In genomic region chr16:2767140-2767731, GRCh38 we compare ENCODE assay signal across 26 cellular contexts. TPM values are rescaled to one million over a fixed set of nuclear protein-coding genes. Genes with fewer than 3 reads are reported as not detected.
DNase-seq lines count a peak whose midpoint lies in the region; ATAC-seq, FAIRE-seq and TF ChIP-seq lines count a peak whose summit lies in the region.
"Had no signal": no experiment of that assay in that cellular context is flagged by ENCODE, and none has a peak within 500 bp of the region (broad histone marks: within the 10 kb centered on the region; RNA-seq: fewer than 3 reads in every experiment).

No MANE protein-coding gene starts in this region.

- H3K4me3 Mint-ChIP-seq in CD4-positive, CD25-positive, alpha-beta regulatory T cell = peak overlapping the region in 2 of 4 donors; percentile 38 to 66

- WGBS in K562 (ENCODE audit: insufficient coverage, low coverage, missing lambda C conversion rate) = 96% methylated on average over 13 of the region's 19 CpGs

- peaks cover 74% of the 10 kb centered on the region for H3K36me3 Mint-ChIP-seq in CD4-positive, CD25-positive, alpha-beta regulatory T cell

- TF ChIP-seq RAD21 in K562 (CRISPR knock-in tag; conservative IDR thresholded peaks at IDR 0.05 in 1 of 2, IDR thresholded peaks at IDR 0.05 in 1 of 2) = no peak

- H4K20me1 ChIP-seq in K562 (replicated peaks; ENCODE audit: control insufficient read depth, insufficient read depth, low read length) (peaks cover 24% of the 10 kb centered on the region), osteoblast (ENCODE audit: insufficient read depth, low read length) (peaks cover 91% of the 10 kb centered on the region)

- peaks cover 8% of the 10 kb centered on the region for H3K27me3 Mint-ChIP-seq in CD4-positive, CD25-positive, alpha-beta regulatory T cell
- H3K27me3 Mint-ChIP-seq: naive thymus-derived CD4-positive, alpha-beta T cell had no signal

- no peak overlapping the region for H3K27ac ChIP-seq in CD4-positive, CD25-positive, alpha-beta regulatory T cell (ENCODE audit: insufficient read depth, low read length, poor library complexity, severe bottlenecking)
- H3K27ac ChIP-seq in K562 (ENCODE audit: extremely low read depth, low read depth, low read length) (no peak overlapping the region; the same call in 2 of the 3 replicates), osteoblast (ENCODE audit: low read depth, low read length) (peak overlapping the region; percentile 19)
- H3K27ac ChIP-seq: foreskin keratinocyte, parathyroid adenoma had no signal

- POLR2A ChIA-PET in K562 (lab: Yijun Ruan, JAX) = interaction anchor here (0.6 to 9.0 kb wide), 6 partner anchors 10 to 227 kb away, joined by 3 to 96 read pairs (median 12); partner anchors contain the start of genes ELOB and SRRM2

- TF ChIP-seq EP300 in K562 (IDR thresholded peaks at IDR 0.05; ENCODE audit: low read length) = no peak

- peak overlapping the region in 1 of 2 experiments; percentile 28; a peak in 2 of 4 replicates for H3K9ac ChIP-seq in K562 (ENCODE audit: insufficient read depth in 1 of 2, low read depth in 2 of 2, low read length in 2 of 2)
- H3K9ac ChIP-seq: parathyroid adenoma had no signal

- TF ChIP-seq CTCF in K562 (IDR thresholded peaks at IDR 0.05 in 2 of 3, conservative IDR thresholded peaks at IDR 0.05 in 1 of 3; ENCODE audit: insufficient read depth in 2 of 3, low read depth in 1 of 3, low read length in 3 of 3) (no peak), osteoblast (IDR thresholded peaks at IDR 0.05; ENCODE audit: extremely low read depth, low read depth, low read length) (no peak)

- H3K4me3 ChIP-seq in CD4-positive, CD25-positive, alpha-beta regulatory T cell (ENCODE audit: low read depth, low read length) = no peak overlapping the region
- H3K4me3 ChIP-seq in K562 (no peak overlapping the region), osteoblast (ENCODE audit: insufficient read depth, low read length) (no peak overlapping the region)
- H3K4me3 ChIP-seq: transverse colon had no signal

- no peaks in the 10 kb centered on the region for H3K27me3 ChIP-seq in CD4-positive, CD25-positive, alpha-beta regulatory T cell (ENCODE audit: control insufficient read depth, insufficient read depth, low read length)
- H3K27me3 ChIP-seq in K562 (ENCODE audit: control insufficient read depth in 2 of 2, insufficient read depth in 2 of 2, low read length in 2 of 2) (no peaks in the 10 kb centered on the region), osteoblast (ENCODE audit: insufficient read depth, low read length) (no peaks in the 10 kb centered on the region)
- H3K27me3 ChIP-seq: foreskin keratinocyte, transverse colon had no signal

- no peaks in the 10 kb centered on the region for H3K9me3 ChIP-seq in CD4-positive, CD25-positive, alpha-beta regulatory T cell (ENCODE audit: control insufficient read depth in 2 of 2, low read length in 2 of 2)
- H3K9me3 ChIP-seq in K562 (replicated peaks; ENCODE audit: control insufficient read depth, insufficient read depth, low read depth, low read length) (peaks cover 9% of the 10 kb centered on the region), osteoblast (ENCODE audit: low read depth, low read length) (no peaks in the 10 kb centered on the region)
- H3K9me3 ChIP-seq: transverse colon had no signal

- H3K79me2 ChIP-seq in K562 (ENCODE audit: control insufficient read depth, insufficient read depth, low read length) = peaks cover 63% of the 10 kb centered on the region
- H3K79me2 ChIP-seq in osteoblast (ENCODE audit: insufficient read depth, low read length) = peaks cover 98% of the 10 kb centered on the region

- CTCF ChIA-PET in K562 (lab: Yijun Ruan, JAX; ENCODE audit: low intra/inter-chr PET ratio) = no interaction called here

- intact Hi-C loops in K562 (cut with micrococcal nuclease) = no loop called here

- no peak for ATAC-seq in CD4-positive, CD25-positive, alpha-beta regulatory T cell (ENCODE audit: low read depth in 2 of 2)
- ATAC-seq in K562 (no peak), GM18909 (IDR thresholded peaks at IDR 0.05; ENCODE audit: poor library complexity, unreplicated experiment) (no peak), GM19351 (IDR thresholded peaks at IDR 0.05; ENCODE audit: unreplicated experiment) (no peak), GM21515 (IDR thresholded peaks at IDR 0.05; ENCODE audit: unreplicated experiment) (no peak)
- ATAC-seq: naive thymus-derived CD4-positive, alpha-beta T cell; stimulated activated naive CD8-positive, alpha-beta T cell treated with anti-CD3 and anti-CD28 coated beads, Interleukin-15, Interleukin-2, amounts not matched to agents 100 U/mL and 50 U/mL, for 24 hours had no signal

- H3K27ac Mint-ChIP-seq in CD4-positive, CD25-positive, alpha-beta regulatory T cell = peak overlapping the region in 2 of 3 donors; percentile 51 to 56

- H3K9me1 ChIP-seq in K562 (ENCODE audit: control insufficient read depth, insufficient read depth, low read length) = no peaks in the 10 kb centered on the region

- peaks cover 0 to 2% (median 0%) of the 10 kb centered on the region in 7 donors for H3K9me3 Mint-ChIP-seq in CD4-positive, CD25-positive, alpha-beta regulatory T cell

- TF ChIP-seq POLR2A in GM12891 (IDR thresholded peaks at IDR 0.05; ENCODE audit: low read depth, low read length) (0 out of 2 replicates have a peak, but pooled peaks have one; percentile 17), K562 (conservative IDR thresholded peaks at IDR 0.05) (peak; percentile 18; the same call in 1 of the 2 replicates)

- H3K4me1 ChIP-seq in CD4-positive, CD25-positive, alpha-beta regulatory T cell (ENCODE audit: control insufficient read depth, insufficient read depth, low read length, poor library complexity, severe bottlenecking) = no peaks in the 10 kb centered on the region
- H3K4me1 ChIP-seq in K562 (replicated peaks in 1 of 2; ENCODE audit: control insufficient read depth in 2 of 2, insufficient read depth in 2 of 2, low read length in 2 of 2) = peaks cover 13 to 58% of the 10 kb centered on the region in 2 experiments; a peak in 4 of 5 replicates
- peaks cover 3% of the 10 kb centered on the region for H3K4me1 ChIP-seq in osteoblast (ENCODE audit: insufficient read depth, low read length)
- H3K4me1 ChIP-seq: parathyroid adenoma had no signal

- no peak for DNase-seq in CD4-positive, CD25-positive, alpha-beta regulatory T cell
- DNase-seq in GM12891 (ENCODE audit: insufficient read length, low spot score) (no peak), K562 (ENCODE audit: extremely low read depth in 1 of 4, low spot score in 3 of 4) (no peak), osteoblast (ENCODE audit: insufficient read length, low spot score, missing footprints) (no peak), RPMI8226 (no peak)
- DNase-seq: activated CD4-positive, alpha-beta T cell treated with anti-CD3 and anti-CD28 coated beads for 48 hours; dermis blood vessel endothelial cell; hypothalamus; islet precursor cell; KBM-7; mesenchymal stem cell; MV-4-11; naive thymus-derived CD4-positive, alpha-beta T cell; NCI-H1694 treated with DMSO at 0.1 percent for 48 hours; SIG-M5; stimulated activated CD4-positive, alpha-beta T cell treated with anti-CD3 and anti-CD28 coated beads, Interleukin-1b, Interleukin-23, amount 100 ng/mL, for 48 hours; stimulated activated naive CD8-positive, alpha-beta T cell treated with anti-CD3 and anti-CD28 coated beads, Interleukin-15, Interleukin-2, amounts not matched to agents 100 U/mL and 50 U/mL, for 24 hours; T-helper 1 cell; transverse colon had no signal

- FAIRE-seq in GM12891 (lab: Jason Lieb, UNC) (no peak), K562 (lab: Jason Lieb, UNC) (no peak)
- FAIRE-seq: GM18507 had no signal

- in situ Hi-C loops in K562 (cut with MboI) = no loop called here

- H3K36me3 ChIP-seq in CD4-positive, CD25-positive, alpha-beta regulatory T cell (ENCODE audit: control insufficient read depth, insufficient read depth, low read length) = peaks cover 98% of the 10 kb centered on the region
- H3K36me3 ChIP-seq in K562 (ENCODE audit: control insufficient read depth, insufficient read depth, low read length) (peaks cover 100% of the 10 kb centered on the region), osteoblast (ENCODE audit: insufficient read depth, low read length) (peaks cover 97% of the 10 kb centered on the region)

- BruUV-seq in K562 (replicated peaks; lab: Mats Ljungman, UMichigan) = no TSS peak

- H3K4me2 ChIP-seq in K562 (ENCODE audit: insufficient read depth, low read length) = no peak overlapping the region
- H3K4me2 ChIP-seq in osteoblast (ENCODE audit: insufficient read depth, low read length) = no peak overlapping the region

- no peak overlapping the region for H2AFZ ChIP-seq in K562 (ENCODE audit: low read depth, low read length)
- H2AFZ ChIP-seq in osteoblast (ENCODE audit: low read length) = no peak overlapping the region
- H2AFZ ChIP-seq: parathyroid adenoma had no signal

- H3K4me1 Mint-ChIP-seq in CD4-positive, CD25-positive, alpha-beta regulatory T cell = peaks cover 2 to 30% (median 11%) of the 10 kb centered on the region in 4 donors

RNA-seq across cellular contexts. Expression of gene ELOB, which starts 9.8 kb away (rescaled TPM):
- 96.5 TPM for total RNA-seq in CD4-positive, CD25-positive, alpha-beta regulatory T cell
- polyA plus RNA-seq in CD4-positive, CD25-positive, alpha-beta regulatory T cell = 100 to 1,000 TPM; 250 to 359 (median 297) TPM
- 213 TPM for polyA plus RNA-seq in GM12891 (2012; ENCODE audit: low read depth, missing spikeins)
- total RNA-seq in K562 (2011; cell fraction: chromatin; rRNA removed; ENCODE audit: low replicate concordance) = 7.2 and 24.7 TPM in 2 replicates
- total RNA-seq in K562 (2011; cell fraction: nucleolus; rRNA removed) = 37.5 and 47.0 TPM in 2 replicates
- 31.9 and 34.9 TPM in 2 replicates for total RNA-seq in K562 (2011; cell fraction: nucleoplasm; rRNA removed)
- 285 and 395 TPM in 2 replicates for total RNA-seq in K562 (2014; rRNA removed)
- total RNA-seq in K562 (2014; rRNA removed; fragmentation: Illumina TruSeq; extraction: Trizol) = 29.4 and 63.2 TPM in 2 replicates
- 219 and 223 TPM in 2 replicates for total RNA-seq in K562 (2015; rRNA removed; fragmentation: Illumina TruSeq; extraction: Trizol)
- 237 and 268 TPM in 2 replicates for total RNA-seq in K562 (2021)
- polyA plus RNA-seq in K562 (2011; rRNA removed) = 206 and 220 TPM in 2 replicates
- 693 and 1,390 TPM in 2 replicates for polyA plus RNA-seq in K562 (2011; cell fraction: cytosol; rRNA removed)
- polyA plus RNA-seq in K562 (2011; cell fraction: nucleus; rRNA removed) = 132 and 211 TPM in 2 replicates
- polyA plus RNA-seq in K562 (2012) = 297 and 487 TPM in 2 replicates
- polyA plus RNA-seq in K562 (2014; fragmentation: Illumina TruSeq; extraction: Trizol) = 180 and 344 TPM in 2 replicates
- polyA plus RNA-seq in K562 (2014; fragmentation: Nextera tagmentation; extraction: Ambion mirVana) = 100 to 1,000 TPM; 764 to 791 TPM
- 298 and 313 TPM in 2 replicates for polyA plus RNA-seq in K562 (2014; rRNA removed)
- polyA minus RNA-seq in K562 (2011; rRNA and poly(A)+ RNA removed) = 34.5 and 73.6 TPM in 2 replicates
- 64.8 and 95.8 TPM in 2 replicates for polyA minus RNA-seq in K562 (2011; cell fraction: cytosol; rRNA and poly(A)+ RNA removed)
- 15.5 and 22.3 TPM in 2 replicates for polyA minus RNA-seq in K562 (2011; cell fraction: nucleus; rRNA and poly(A)+ RNA removed)
- total RNA-seq in osteoblast = 173 and 195 TPM in 2 replicates

RNA-seq across cellular contexts. Expression of gene SRRM2, which starts 14.8 kb away (rescaled TPM):
- 1,344 TPM for total RNA-seq in CD4-positive, CD25-positive, alpha-beta regulatory T cell
- 10 to 100 TPM; 29.8 to 40.2 (median 36.4) TPM for polyA plus RNA-seq in CD4-positive, CD25-positive, alpha-beta regulatory T cell
- 400 TPM for polyA plus RNA-seq in GM12891 (2012; ENCODE audit: low read depth, missing spikeins)
- total RNA-seq in K562 (2011; cell fraction: chromatin; rRNA removed; ENCODE audit: low replicate concordance) = 1,596 and 1,670 TPM in 2 replicates
- 1,139 and 1,167 TPM in 2 replicates for total RNA-seq in K562 (2011; cell fraction: nucleolus; rRNA removed)
- total RNA-seq in K562 (2011; cell fraction: nucleoplasm; rRNA removed) = 1,487 and 2,488 TPM in 2 replicates
- total RNA-seq in K562 (2014; rRNA removed) (81.1 and 85.3 TPM in 2 replicates), K562 (2014; rRNA removed; fragmentation: Illumina TruSeq; extraction: Trizol) (79.2 and 79.9 TPM in 2 replicates), K562 (2015; rRNA removed; fragmentation: Illumina TruSeq; extraction: Trizol) (70.6 and 91.2 TPM in 2 replicates), K562 (2021) (413 and 466 TPM in 2 replicates), osteoblast (56.8 and 62.2 TPM in 2 replicates)
- polyA plus RNA-seq in K562 (2011; rRNA removed) (82.5 and 179 TPM in 2 replicates), K562 (2014; fragmentation: Illumina TruSeq; extraction: Trizol) (517 and 558 TPM in 2 replicates), K562 (2014; fragmentation: Nextera tagmentation; extraction: Ambion mirVana) (10 to 100 TPM; 26.7 to 27.6 TPM), K562 (2014; rRNA removed) (463 and 563 TPM in 2 replicates)
- 102 and 119 TPM in 2 replicates for polyA plus RNA-seq in K562 (2011; cell fraction: cytosol; rRNA removed)
- polyA plus RNA-seq in K562 (2011; cell fraction: nucleus; rRNA removed) = 1,748 and 2,419 TPM in 2 replicates
- polyA plus RNA-seq in K562 (2012) = 391 and 584 TPM in 2 replicates
- 72.4 and 72.8 TPM in 2 replicates for polyA minus RNA-seq in K562 (2011; rRNA and poly(A)+ RNA removed)
- polyA minus RNA-seq in K562 (2011; cell fraction: cytosol; rRNA and poly(A)+ RNA removed) = 155 and 244 TPM in 2 replicates
- 233 and 249 TPM in 2 replicates for polyA minus RNA-seq in K562 (2011; cell fraction: nucleus; rRNA and poly(A)+ RNA removed)

RNA-seq across cellular contexts. Expression of gene PRSS33, which starts 20.1 kb away (rescaled TPM):
- not detected for total RNA-seq in CD4-positive, CD25-positive, alpha-beta regulatory T cell
- polyA plus RNA-seq in CD4-positive, CD25-positive, alpha-beta regulatory T cell = not detected
- not detected for polyA plus RNA-seq in GM12891 (2012; ENCODE audit: low read depth, missing spikeins)
- not detected in 2 replicates for total RNA-seq in K562 (2011; cell fraction: chromatin; rRNA removed; ENCODE audit: low replicate concordance)
- total RNA-seq in K562 (2011; cell fraction: nucleolus; rRNA removed) = not detected in 2 replicates
- total RNA-seq in K562 (2011; cell fraction: nucleoplasm; rRNA removed) = not detected in 2 replicates
- total RNA-seq in K562 (2014; rRNA removed) = not detected in 2 replicates
- not detected in 2 replicates for total RNA-seq in K562 (2014; rRNA removed; fragmentation: Illumina TruSeq; extraction: Trizol)
- not detected in 2 replicates for total RNA-seq in K562 (2015; rRNA removed; fragmentation: Illumina TruSeq; extraction: Trizol)
- not detected in 2 replicates for total RNA-seq in K562 (2021)
- not detected in 2 replicates for polyA plus RNA-seq in K562 (2011; rRNA removed)
- not detected in 2 replicates for polyA plus RNA-seq in K562 (2011; cell fraction: cytosol; rRNA removed)
- not detected in 2 replicates for polyA plus RNA-seq in K562 (2011; cell fraction: nucleus; rRNA removed)
- polyA plus RNA-seq in K562 (2012) = 0.06 TPM in 1 of 2 replicates, not detected in the other
- not detected in 2 replicates for polyA plus RNA-seq in K562 (2014; fragmentation: Illumina TruSeq; extraction: Trizol)
- polyA plus RNA-seq in K562 (2014; fragmentation: Nextera tagmentation; extraction: Ambion mirVana) = not detected
- polyA plus RNA-seq in K562 (2014; rRNA removed) = not detected in 2 replicates
- polyA minus RNA-seq in K562 (2011; rRNA and poly(A)+ RNA removed) = not detected in 2 replicates
- polyA minus RNA-seq in K562 (2011; cell fraction: cytosol; rRNA and poly(A)+ RNA removed) = not detected in 2 replicates
- polyA minus RNA-seq in K562 (2011; cell fraction: nucleus; rRNA and poly(A)+ RNA removed) = not detected in 2 replicates
- not detected in 2 replicates for total RNA-seq in osteoblast
- total RNA-seq: dermis blood vessel endothelial cell, foreskin keratinocyte, OCI-LY7, transverse colon had no signal
- polyA plus RNA-seq: foreskin keratinocyte; naive thymus-derived CD4-positive, alpha-beta T cell had no signal

RNA-seq across cellular contexts. Expression of gene PRSS41, which starts 31.0 kb away (rescaled TPM):
- total RNA-seq in CD4-positive, CD25-positive, alpha-beta regulatory T cell = not detected
- polyA plus RNA-seq in CD4-positive, CD25-positive, alpha-beta regulatory T cell = not detected
- not detected for polyA plus RNA-seq in GM12891 (2012; ENCODE audit: low read depth, missing spikeins)
- total RNA-seq in K562 (2011; cell fraction: chromatin; rRNA removed; ENCODE audit: low replicate concordance) = not detected in 2 replicates
- not detected in 2 replicates for total RNA-seq in K562 (2011; cell fraction: nucleolus; rRNA removed)
- not detected in 2 replicates for total RNA-seq in K562 (2011; cell fraction: nucleoplasm; rRNA removed)
- total RNA-seq in K562 (2014; rRNA removed) = not detected in 2 replicates
- total RNA-seq in K562 (2014; rRNA removed; fragmentation: Illumina TruSeq; extraction: Trizol) = not detected in 2 replicates
- not detected in 2 replicates for total RNA-seq in K562 (2015; rRNA removed; fragmentation: Illumina TruSeq; extraction: Trizol)
- not detected in 2 replicates for total RNA-seq in K562 (2021)
- polyA plus RNA-seq in K562 (2011; rRNA removed) = not detected in 2 replicates
- not detected in 2 replicates for polyA plus RNA-seq in K562 (2011; cell fraction: cytosol; rRNA removed)
- polyA plus RNA-seq in K562 (2011; cell fraction: nucleus; rRNA removed) = not detected in 2 replicates
- polyA plus RNA-seq in K562 (2012) = not detected in 2 replicates
- not detected in 2 replicates for polyA plus RNA-seq in K562 (2014; fragmentation: Illumina TruSeq; extraction: Trizol)
- not detected for polyA plus RNA-seq in K562 (2014; fragmentation: Nextera tagmentation; extraction: Ambion mirVana)
- not detected in 2 replicates for polyA plus RNA-seq in K562 (2014; rRNA removed)
- polyA minus RNA-seq in K562 (2011; rRNA and poly(A)+ RNA removed) = 0.18 TPM in 1 of 2 replicates, not detected in the other
- polyA minus RNA-seq in K562 (2011; cell fraction: cytosol; rRNA and poly(A)+ RNA removed) = not detected in 2 replicates
- polyA minus RNA-seq in K562 (2011; cell fraction: nucleus; rRNA and poly(A)+ RNA removed) = not detected in 2 replicates
- not detected in 2 replicates for total RNA-seq in osteoblast
- total RNA-seq: dermis blood vessel endothelial cell; foreskin keratinocyte; naive thymus-derived CD4-positive, alpha-beta T cell; OCI-LY7; transverse colon had no signal
- polyA plus RNA-seq: foreskin keratinocyte; naive thymus-derived CD4-positive, alpha-beta T cell had no signal

RNA-seq across cellular contexts. Expression of gene PRSS27, which starts 47.2 kb away (rescaled TPM):
- 0.81 TPM for total RNA-seq in CD4-positive, CD25-positive, alpha-beta regulatory T cell
- under 1 TPM in 2 of 4 donors, not detected in 2; 0.13 to 0.14 TPM for polyA plus RNA-seq in CD4-positive, CD25-positive, alpha-beta regulatory T cell
- 1.0 TPM for polyA plus RNA-seq in GM12891 (2012; ENCODE audit: low read depth, missing spikeins)
- total RNA-seq in K562 (2011; cell fraction: chromatin; rRNA removed; ENCODE audit: low replicate concordance) = 0.83 and 2.0 TPM in 2 replicates
- 1.6 and 2.0 TPM in 2 replicates for total RNA-seq in K562 (2011; cell fraction: nucleolus; rRNA removed)
- total RNA-seq in K562 (2011; cell fraction: nucleoplasm; rRNA removed) = 1.4 and 1.5 TPM in 2 replicates
- total RNA-seq in K562 (2014; rRNA removed) (0.09 and 0.29 TPM in 2 replicates), K562 (2014; rRNA removed; fragmentation: Illumina TruSeq; extraction: Trizol) (not detected in 2 replicates), K562 (2015; rRNA removed; fragmentation: Illumina TruSeq; extraction: Trizol) (0.15 and 0.18 TPM in 2 replicates), K562 (2021) (0.16 and 0.20 TPM in 2 replicates), osteoblast (1.5 and 2.5 TPM in 2 replicates)
- polyA plus RNA-seq in K562 (2011; rRNA removed) (0.20 TPM in 2 replicates), K562 (2014; fragmentation: Illumina TruSeq; extraction: Trizol) (0.11 TPM in 1 of 2 replicates, not detected in the other), K562 (2014; fragmentation: Nextera tagmentation; extraction: Ambion mirVana) (not detected), K562 (2014; rRNA removed) (0.22 TPM in 1 of 2 replicates, not detected in the other)
- polyA plus RNA-seq in K562 (2011; cell fraction: cytosol; rRNA removed) = 0.19 and 0.86 TPM in 2 replicates
- 0.65 and 0.77 TPM in 2 replicates for polyA plus RNA-seq in K562 (2011; cell fraction: nucleus; rRNA removed)
- polyA plus RNA-seq in K562 (2012) = 0.26 and 1.3 TPM in 2 replicates
- polyA minus RNA-seq in K562 (2011; rRNA and poly(A)+ RNA removed) = 0.07 and 0.15 TPM in 2 replicates
- polyA minus RNA-seq in K562 (2011; cell fraction: cytosol; rRNA and poly(A)+ RNA removed) = not detected in 2 replicates
- 0.44 and 0.67 TPM in 2 replicates for polyA minus RNA-seq in K562 (2011; cell fraction: nucleus; rRNA and poly(A)+ RNA removed)
